Comparison of ENCODE assay signal across 8 cellular contexts in the genomic region with DNA sequence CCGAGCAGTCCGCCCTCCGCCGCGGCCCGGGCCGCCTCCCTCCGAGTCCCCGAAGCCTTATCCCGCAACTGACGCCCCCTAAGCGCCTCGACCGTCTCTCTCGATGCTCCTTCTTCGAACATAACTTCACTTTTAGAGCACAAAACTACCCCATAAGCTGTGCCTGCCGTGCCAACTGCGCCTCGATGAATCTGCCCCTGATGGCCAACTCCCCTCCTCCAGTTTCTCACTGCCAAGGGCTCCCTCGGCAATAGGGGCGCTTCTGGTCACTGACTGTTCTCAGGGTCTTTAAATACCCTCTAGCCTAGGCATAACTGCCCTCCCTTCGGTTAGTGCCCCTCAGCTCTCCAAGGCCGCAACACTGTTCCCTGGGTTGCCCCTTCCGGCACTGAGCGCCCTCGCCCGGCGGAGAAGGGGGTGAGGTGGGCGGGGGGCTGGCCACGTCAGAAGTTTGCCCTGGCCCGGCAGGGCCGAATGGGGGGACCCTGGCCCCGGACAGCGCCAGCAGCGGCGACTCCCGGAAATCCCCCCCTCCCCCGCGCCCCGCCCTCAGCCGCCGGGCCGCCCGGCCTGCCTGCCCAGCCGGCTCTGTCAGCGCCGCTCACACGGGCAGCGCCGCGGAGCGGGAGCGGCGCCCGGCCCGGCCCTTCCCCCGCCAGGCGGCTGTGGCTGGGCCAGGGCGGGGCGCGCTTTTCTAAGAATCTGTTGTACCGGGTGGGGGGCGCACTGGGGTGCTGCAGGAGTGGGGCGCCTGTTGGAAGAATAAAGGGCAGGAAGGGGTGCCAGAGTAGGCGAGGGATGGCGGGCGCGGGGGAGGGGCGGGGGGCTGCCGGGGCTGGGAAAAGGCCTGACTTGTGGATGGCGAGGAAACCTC. TPM values are rescaled to one million over a fixed set of nuclear protein-coding genes. Genes with fewer than 3 reads are reported as not detected.
A peak's percentile ranks its signal among the peaks of the same experiment; 100 is the strongest.
DNase-seq lines count a peak whose midpoint lies in the region; ATAC-seq, FAIRE-seq and TF ChIP-seq lines count a peak whose summit lies in the region.

No MANE protein-coding gene starts in this region.

- no peaks in the 10 kb centered on the region for H3K36me3 ChIP-seq in SJCRH30
- H3K36me3 ChIP-seq in body of pancreas (replicated peaks in 1 of 2; ENCODE audit: insufficient read depth in 1 of 2, low read depth in 2 of 2): no peaks in the 10 kb centered on the region
- no peaks in the 10 kb centered on the region for H3K36me3 ChIP-seq in iPS-18a (ENCODE audit: control insufficient read depth, low read depth, low read length)
- no peaks in the 10 kb centered on the region for H3K36me3 ChIP-seq in sigmoid colon

- H3K27me3 ChIP-seq in SJCRH30: peaks cover 11% of the 10 kb centered on the region; the same call in 1 of the 2 replicates
- H3K27me3 ChIP-seq in body of pancreas: no peaks in the 10 kb centered on the region
- H3K27me3 ChIP-seq in iPS-18a (ENCODE audit: control insufficient read depth, insufficient read depth, low read length): peaks cover 18% of the 10 kb centered on the region
- no peaks in the 10 kb centered on the region for H3K27me3 ChIP-seq in sigmoid colon

- H3K4me3 ChIP-seq in SJCRH30 (peak overlapping the region; percentile 57), body of pancreas (peak overlapping the region in 1 of 2 donors; percentile 60), iPS-18a (ENCODE audit: low read length) (peak overlapping the region; percentile 73), sigmoid colon (peak overlapping the region; percentile 67 to 89 (median 81))

- H3K4me1 ChIP-seq in SJCRH30 (peaks cover 23% of the 10 kb centered on the region), body of pancreas (peaks cover 56% of the 10 kb centered on the region), iPS-18a (ENCODE audit: control insufficient read depth, low read depth, low read length) (peaks cover 55% of the 10 kb centered on the region), sigmoid colon (peaks cover 0 to 75% (median 67%) of the 10 kb centered on the region in 4 donors)

- H3K9me3 ChIP-seq in SJCRH30 (replicated peaks): no peaks in the 10 kb centered on the region
- no peaks in the 10 kb centered on the region for H3K9me3 ChIP-seq in body of pancreas
- H3K9me3 ChIP-seq in iPS-18a (ENCODE audit: control insufficient read depth, low read depth, low read length): no peaks in the 10 kb centered on the region
- H3K9me3 ChIP-seq in sigmoid colon: no peaks in the 10 kb centered on the region

- TF ChIP-seq POLR2A in body of pancreas (IDR thresholded peaks at IDR 0.05): peak; percentile 37 to 90 (median 86)
- TF ChIP-seq POLR2A in sigmoid colon (IDR thresholded peaks at IDR 0.05): peak; percentile 68 to 87

- 1 to 2% methylated on average over 28 to 63 of the region's 71 CpGs for WGBS in body of pancreas, 2 donors
- WGBS in sigmoid colon, 2 donors: 1% methylated on average over 71 of the region's 71 CpGs

- intact Hi-C loops in body of pancreas (cut with DNase I) (no loop called here), sigmoid colon (cut with DNase I) (loop anchor here (2.0 kb wide), 2 partner anchors 29 to 73 kb away; a partner anchor contains a TSS)

- peak overlapping the region; percentile 41 for H3K9ac ChIP-seq in iPS-18a (ENCODE audit: low read length)

- peak; percentile 69 for DNase-seq in Ammon's horn (ENCODE audit: low spot score)
- peak; percentile 40 for DNase-seq in GM18507 (ENCODE audit: extremely low spot score, insufficient read length, low read depth)
- DNase-seq in SJCRH30: peak; percentile 58
- peak; percentile 83 to 87 (median 84) for DNase-seq in body of pancreas
- peak; percentile 85 for DNase-seq in sigmoid colon
- no peak for DNase-seq in SIG-M5 treated with dmso at 0.1 percent for 504 hours (lab: John Stamatoyannopoulos, UW; ENCODE audit: unreplicated experiment)

- no peak for TF ChIP-seq EP300 in sigmoid colon (IDR thresholded peaks at IDR 0.05)

- peak in 5 of 7 experiments; percentile 8 to 32 (median 20) for TF ChIP-seq CTCF in body of pancreas (IDR thresholded peaks at IDR 0.05)
- TF ChIP-seq CTCF in sigmoid colon (IDR thresholded peaks at IDR 0.05): no peak

- ATAC-seq in HG03139 (IDR thresholded peaks at IDR 0.05; ENCODE audit: unreplicated experiment) (peak; percentile 21), body of pancreas (peak; percentile 72)

- no peak for FAIRE-seq in GM18507 (lab: Jason Lieb, UNC)

- peak overlapping the region; percentile 9; the same call in 1 of the 2 replicates for H3K27ac ChIP-seq in SJCRH30
- H3K27ac ChIP-seq in body of pancreas: peak overlapping the region; percentile 94 to 100 (median 98)
- H3K27ac ChIP-seq in iPS-18a (ENCODE audit: low read length): no peak overlapping the region
- H3K27ac ChIP-seq in sigmoid colon: peak overlapping the region; percentile 95 to 100 (median 99)

RNA-seq across cellular contexts. Expression of a gene that starts 10.6 kb away (rescaled TPM):
- total RNA-seq in SJCRH30 (2014; rRNA removed; shearing (Covaris generic)): 5.0 and 5.5 TPM in 2 replicates
- total RNA-seq in body of pancreas (10 to 100 TPM in 1 of 2 donors, 1 to 10 TPM in 1; 9.2 to 11.7 TPM), sigmoid colon (10 to 100 TPM in 3 of 4 donors, 1 to 10 TPM in 1; 9.9 to 17.2 (median 15.4) TPM)
- 10 to 100 TPM in 1 of 3 donors, 1 to 10 TPM in 2; 3.2 to 10.3 (median 6.0) TPM for polyA plus RNA-seq in sigmoid colon

RNA-seq across cellular contexts. Expression of a gene that starts 14.4 kb away (rescaled TPM):
- not detected in 2 replicates for total RNA-seq in SJCRH30 (2014; rRNA removed; shearing (Covaris generic))
- 1 to 10 TPM; 2.3 to 4.9 TPM for total RNA-seq in body of pancreas
- 1 to 10 TPM in 3 of 4 donors, under 1 TPM in 1; 0.95 to 2.9 (median 1.3) TPM for total RNA-seq in sigmoid colon
- 10 to 100 TPM in 2 of 3 donors, 1 to 10 TPM in 1; 3.6 to 19.9 (median 13.5) TPM for polyA plus RNA-seq in sigmoid colon

RNA-seq across cellular contexts. Expression of a gene that starts 40.7 kb away (rescaled TPM):
- 1.7 and 3.3 TPM in 2 replicates for total RNA-seq in SJCRH30 (2014; rRNA removed; shearing (Covaris generic))
- total RNA-seq in body of pancreas (10 to 100 TPM; 31.4 to 64.3 TPM), sigmoid colon (10 to 100 TPM; 18.6 to 51.0 (median 26.0) TPM)
- 10 to 100 TPM in 1 of 3 donors, 1 to 10 TPM in 2; 1.2 to 25.8 (median 1.8) TPM for polyA plus RNA-seq in sigmoid colon

RNA-seq across cellular contexts. Expression of a gene that starts 40.9 kb away (rescaled TPM):
- 17.4 and 17.8 TPM in 2 replicates for total RNA-seq in SJCRH30 (2014; rRNA removed; shearing (Covaris generic))
- total RNA-seq in body of pancreas (10 to 100 TPM; 10.1 to 21.4 TPM), sigmoid colon (10 to 100 TPM; 10.3 to 16.6 (median 15.8) TPM)
- 10 to 100 TPM in 1 of 3 donors, 1 to 10 TPM in 2; 2.3 to 12.0 (median 2.4) TPM for polyA plus RNA-seq in sigmoid colon

RNA-seq across cellular contexts. Expression of a gene that starts 46.7 kb away (rescaled TPM):
- 24.9 and 29.5 TPM in 2 replicates for total RNA-seq in SJCRH30 (2014; rRNA removed; shearing (Covaris generic))
- total RNA-seq in body of pancreas (not detected), sigmoid colon (1 to 10 TPM in 1 of 4 donors, under 1 TPM in 3; under 0.01 to 1.9 (median 0.22) TPM)
- 1 to 10 TPM; 4.2 to 7.6 (median 5.5) TPM for polyA plus RNA-seq in sigmoid colon

Comparison
In these comparisons a context has a peak if more than half of its experiments do, and no peak if none do; other contexts are left out.
1. CTCF ChIP-seq: peak in body of pancreas (5 of 7); none in sigmoid colon (0 of 4).